In the genomic region with DNA sequence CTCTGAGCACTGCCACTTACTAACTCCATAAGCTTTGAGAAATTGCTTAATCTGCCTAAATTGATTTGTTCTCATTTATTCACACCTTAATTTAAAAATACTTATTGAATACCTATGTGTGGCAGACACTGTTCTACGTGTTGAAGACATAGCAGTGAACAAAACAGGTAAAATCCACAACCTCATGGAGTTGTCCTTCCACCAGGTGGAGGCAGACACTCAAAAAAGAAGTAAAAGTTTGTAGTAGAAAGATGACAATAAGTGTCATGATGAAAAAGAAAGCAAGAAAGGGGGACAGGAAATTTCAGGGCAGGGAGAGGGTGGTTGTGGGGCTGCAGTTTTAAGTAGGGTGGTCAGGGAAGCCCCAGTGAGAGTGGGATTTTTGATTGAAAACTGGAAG, we compare ENCODE assay signal across 13 cellular contexts.
DNase-seq lines count a peak whose midpoint lies in the region; ATAC-seq and TF ChIP-seq lines count a peak whose summit lies in the region.
"Had no signal": no experiment of that assay in that cellular context is flagged by ENCODE, and none has a peak within 500 bp of the region (broad histone marks: within the 10 kb centered on the region; RNA-seq: fewer than 3 reads in every experiment).

No MANE protein-coding gene starts in this region.

- H3K4me3 Mint-ChIP-seq in activated naive CD4-positive, alpha-beta T cell treated with anti-CD3 and anti-CD28 coated beads for 36 hours = no peak overlapping the region
- H3K4me3 Mint-ChIP-seq in brain = no peak overlapping the region
- H3K4me3 Mint-ChIP-seq in progenitor cell of endocrine pancreas (ENCODE audit: low read depth) = no peak overlapping the region
- H3K4me3 Mint-ChIP-seq in activated CD8-positive, alpha-beta memory T cell treated with anti-CD3 and anti-CD28 coated beads, Interleukin-2, amount 10 ng/mL, durations not matched to agents 7 days and 5 days = no peak overlapping the region
- no peak overlapping the region for H3K4me3 Mint-ChIP-seq in activated CD4-positive, alpha-beta memory T cell treated with anti-CD3 and anti-CD28 coated beads, Interleukin-2, amount 10 ng/mL, durations not matched to agents 7 days and 5 days
- H3K4me3 Mint-ChIP-seq: activated CD4-positive, alpha-beta T cell treated with anti-CD3 and anti-CD28 coated beads for 36 hours; nephron progenitor cell had no signal

- H3K27me3 ChIP-seq in MM.1S (replicated peaks; ENCODE audit: insufficient read depth, low read length) = no peaks in the 10 kb centered on the region

- H3K4me2 ChIP-seq in MM.1S (ENCODE audit: low read depth, low read length) = no peak overlapping the region

- peak; percentile 11 for DNase-seq in activated naive CD4-positive, alpha-beta T cell treated with anti-CD3 and anti-CD28 coated beads for 36 hours
- DNase-seq in activated naive CD4-positive, alpha-beta T cell (lab: John Stamatoyannopoulos, UW) = no peak
- peak; percentile 22 for DNase-seq in MM.1S
- no peak for DNase-seq in progenitor cell of endocrine pancreas (ENCODE audit: low spot score, unreplicated experiment)
- DNase-seq in activated CD8-positive, alpha-beta memory T cell treated with anti-CD3 and anti-CD28 coated beads, Interleukin-2, amount 10 ng/mL, durations not matched to agents 7 days and 5 days = no peak
- DNase-seq in activated CD4-positive, alpha-beta memory T cell treated with anti-CD3 and anti-CD28 coated beads, Interleukin-2, amount 10 ng/mL, durations not matched to agents 7 days and 5 days = no peak
- DNase-seq: activated CD4-positive, alpha-beta T cell treated with anti-CD3 and anti-CD28 coated beads for 36 hours; activated naive CD4-positive, alpha-beta T cell treated with anti-CD3 and anti-CD28 coated beads, Interleukin-2, amount 50 U/mL, for 16 hours; NCI-H1048; nephron progenitor cell; stimulated activated CD4-positive, alpha-beta T cell treated with anti-CD3 and anti-CD28 coated beads, Interleukin-4, amount 100 ng/mL, for 1 hour had no signal

- CTCF ChIA-PET in activated naive CD4-positive, alpha-beta T cell treated with anti-CD3 and anti-CD28 coated beads for 36 hours (lab: Charles Lee) = interaction anchor here (2.2 kb wide), 1 partner anchor 67 kb away, joined by 8 read pairs; no protein-coding TSS in a partner anchor
- CTCF ChIA-PET in activated CD8-positive, alpha-beta memory T cell treated with anti-CD3 and anti-CD28 coated beads, Interleukin-2, amount 10 ng/mL, durations not matched to agents 7 days and 5 days (lab: Charles Lee) = no interaction called here
- CTCF ChIA-PET in activated CD4-positive, alpha-beta memory T cell treated with anti-CD3 and anti-CD28 coated beads, Interleukin-2, amount 10 ng/mL, durations not matched to agents 7 days and 5 days (lab: Charles Lee) = no interaction called here

- H3K27ac ChIP-seq in MM.1S (ENCODE audit: low read length) = no peak overlapping the region

- H3F3A ChIP-seq in MM.1S (ENCODE audit: insufficient read depth, low read length) = no peaks in the 10 kb centered on the region

- POLR2A ChIA-PET in activated CD4-positive, alpha-beta memory T cell treated with anti-CD3 and anti-CD28 coated beads, Interleukin-2, amount 10 ng/mL, durations not matched to agents 7 days and 5 days (lab: Charles Lee) = no interaction called here

- H3K4me3 ChIP-seq in MM.1S (ENCODE audit: low read length) = no peak overlapping the region

- H2AFZ ChIP-seq in MM.1S (ENCODE audit: low read length) = no peak overlapping the region

- H3K9me3 Mint-ChIP-seq in activated naive CD4-positive, alpha-beta T cell treated with anti-CD3 and anti-CD28 coated beads for 36 hours = no peaks in the 10 kb centered on the region
- H3K9me3 Mint-ChIP-seq in brain (no peaks in the 10 kb centered on the region), progenitor cell of endocrine pancreas (ENCODE audit: low read depth) (no peaks in the 10 kb centered on the region)
- no peaks in the 10 kb centered on the region for H3K9me3 Mint-ChIP-seq in activated CD8-positive, alpha-beta memory T cell treated with anti-CD3 and anti-CD28 coated beads, Interleukin-2, amount 10 ng/mL, durations not matched to agents 7 days and 5 days (ENCODE audit: low read depth)
- H3K9me3 Mint-ChIP-seq in activated CD4-positive, alpha-beta memory T cell treated with anti-CD3 and anti-CD28 coated beads, Interleukin-2, amount 10 ng/mL, durations not matched to agents 7 days and 5 days = no peaks in the 10 kb centered on the region

- no peaks in the 10 kb centered on the region for H3K36me3 Mint-ChIP-seq in activated naive CD4-positive, alpha-beta T cell treated with anti-CD3 and anti-CD28 coated beads for 36 hours (ENCODE audit: low read depth)
- H3K36me3 Mint-ChIP-seq in brain = no peaks in the 10 kb centered on the region
- no peaks in the 10 kb centered on the region for H3K36me3 Mint-ChIP-seq in progenitor cell of endocrine pancreas (ENCODE audit: insufficient read depth)
- no peaks in the 10 kb centered on the region for H3K36me3 Mint-ChIP-seq in activated CD8-positive, alpha-beta memory T cell treated with anti-CD3 and anti-CD28 coated beads, Interleukin-2, amount 10 ng/mL, durations not matched to agents 7 days and 5 days
- no peaks in the 10 kb centered on the region for H3K36me3 Mint-ChIP-seq in activated CD4-positive, alpha-beta memory T cell treated with anti-CD3 and anti-CD28 coated beads, Interleukin-2, amount 10 ng/mL, durations not matched to agents 7 days and 5 days (ENCODE audit: low read depth)

- peak; percentile 25 for TF ChIP-seq CTCF in MM.1S (IDR thresholded peaks at IDR 0.05; ENCODE audit: low read length)
- peak; percentile 31 to 45 for TF ChIP-seq CTCF in brain (conservative IDR thresholded peaks at IDR 0.05)
- peak; percentile 55 for TF ChIP-seq CTCF in progenitor cell of endocrine pancreas (IDR thresholded peaks at IDR 0.05; ENCODE audit: unreplicated experiment)

- intact Hi-C loops in activated naive CD4-positive, alpha-beta T cell treated with anti-CD3 and anti-CD28 coated beads for 36 hours (cut with micrococcal nuclease) = loop anchor here (2.0 to 5.0 kb wide), 2 partner anchors 68 to 518 kb away; no protein-coding TSS in a partner anchor

- H3K79me2 ChIP-seq in MM.1S (ENCODE audit: low read length) = no peaks in the 10 kb centered on the region

- no peaks in the 10 kb centered on the region for H3K9me3 ChIP-seq in MM.1S (replicated peaks; ENCODE audit: insufficient read depth, low read length)

- no peaks in the 10 kb centered on the region for H4K20me1 ChIP-seq in MM.1S (ENCODE audit: insufficient read depth, low read length)

- H3K4me1 ChIP-seq in MM.1S (ENCODE audit: low read length) = no peaks in the 10 kb centered on the region

- no peaks in the 10 kb centered on the region for H3K36me3 ChIP-seq in MM.1S (replicated peaks; ENCODE audit: insufficient read depth, low read length)

- no peak overlapping the region for H3K9ac ChIP-seq in MM.1S (ENCODE audit: low read length)

- H3K9me2 ChIP-seq in MM.1S (replicated peaks; ENCODE audit: insufficient read depth, low read length) = no peaks in the 10 kb centered on the region

- no peak for ATAC-seq in HG03039 (IDR thresholded peaks at IDR 0.05; ENCODE audit: unreplicated experiment)
- ATAC-seq in activated CD8-positive, alpha-beta memory T cell treated with anti-CD3 and anti-CD28 coated beads, Interleukin-2, amount 10 ng/mL, durations not matched to agents 7 days and 5 days = no peak
- ATAC-seq: activated CD4-positive, alpha-beta T cell treated with anti-CD3 and anti-CD28 coated beads for 36 hours had no signal

- no peak overlapping the region for H3K27ac Mint-ChIP-seq in activated naive CD4-positive, alpha-beta T cell treated with anti-CD3 and anti-CD28 coated beads for 36 hours
- H3K27ac Mint-ChIP-seq in brain (no peak overlapping the region), progenitor cell of endocrine pancreas (no peak overlapping the region)
- H3K27ac Mint-ChIP-seq in activated CD8-positive, alpha-beta memory T cell treated with anti-CD3 and anti-CD28 coated beads, Interleukin-2, amount 10 ng/mL, durations not matched to agents 7 days and 5 days = no peak overlapping the region
- no peak overlapping the region for H3K27ac Mint-ChIP-seq in activated CD4-positive, alpha-beta memory T cell treated with anti-CD3 and anti-CD28 coated beads, Interleukin-2, amount 10 ng/mL, durations not matched to agents 7 days and 5 days
- H3K27ac Mint-ChIP-seq: activated CD4-positive, alpha-beta T cell treated with anti-CD3 and anti-CD28 coated beads for 36 hours; nephron progenitor cell had no signal

- H3K4me1 Mint-ChIP-seq in activated naive CD4-positive, alpha-beta T cell treated with anti-CD3 and anti-CD28 coated beads for 36 hours (ENCODE audit: low read depth) = no peaks in the 10 kb centered on the region
- H3K4me1 Mint-ChIP-seq in brain (peaks cover 4% of the 10 kb centered on the region), progenitor cell of endocrine pancreas (ENCODE audit: low read depth) (no peaks in the 10 kb centered on the region)
- peaks cover 8% of the 10 kb centered on the region for H3K4me1 Mint-ChIP-seq in activated CD8-positive, alpha-beta memory T cell treated with anti-CD3 and anti-CD28 coated beads, Interleukin-2, amount 10 ng/mL, durations not matched to agents 7 days and 5 days
- H3K4me1 Mint-ChIP-seq in activated CD4-positive, alpha-beta memory T cell treated with anti-CD3 and anti-CD28 coated beads, Interleukin-2, amount 10 ng/mL, durations not matched to agents 7 days and 5 days = no peaks in the 10 kb centered on the region
- H3K4me1 Mint-ChIP-seq: activated CD4-positive, alpha-beta T cell treated with anti-CD3 and anti-CD28 coated beads for 36 hours had no signal

- H3K27me3 Mint-ChIP-seq in activated naive CD4-positive, alpha-beta T cell treated with anti-CD3 and anti-CD28 coated beads for 36 hours (ENCODE audit: low read depth) = peaks cover 8% of the 10 kb centered on the region
- H3K27me3 Mint-ChIP-seq in brain (peaks cover 3% of the 10 kb centered on the region), progenitor cell of endocrine pancreas (peaks cover 12% of the 10 kb centered on the region)
- peaks cover 15% of the 10 kb centered on the region for H3K27me3 Mint-ChIP-seq in activated CD8-positive, alpha-beta memory T cell treated with anti-CD3 and anti-CD28 coated beads, Interleukin-2, amount 10 ng/mL, durations not matched to agents 7 days and 5 days
- peaks cover 8% of the 10 kb centered on the region for H3K27me3 Mint-ChIP-seq in activated CD4-positive, alpha-beta memory T cell treated with anti-CD3 and anti-CD28 coated beads, Interleukin-2, amount 10 ng/mL, durations not matched to agents 7 days and 5 days
- H3K27me3 Mint-ChIP-seq: activated CD4-positive, alpha-beta T cell treated with anti-CD3 and anti-CD28 coated beads for 36 hours had no signal

Comparison
In these comparisons a context has a peak if more than half of its experiments do, and no peak if none do; other contexts are left out.
1. DNase-seq: peak in activated naive CD4-positive, alpha-beta T cell treated with anti-CD3 and anti-CD28 coated beads for 36 hours (single experiment) and MM.1S (single experiment); none in activated naive CD4-positive, alpha-beta T cell (0 of 4), progenitor cell of endocrine pancreas (single experiment), activated CD8-positive, alpha-beta memory T cell treated with anti-CD3 and anti-CD28 coated beads, Interleukin-2, amount 10 ng/mL, durations not matched to agents 7 days and 5 days (single experiment) and activated CD4-positive, alpha-beta memory T cell treated with anti-CD3 and anti-CD28 coated beads, Interleukin-2, amount 10 ng/mL, durations not matched to agents 7 days and 5 days (single experiment).
2. Peak in every context shown above with its lines, with median percentiles within 50 percentile points of each other: CTCF ChIP-seq.